Comparison of ENCODE assay signal across 9 cellular contexts in genomic region chr2:144508162-144508765, GRCh38. TPM values are rescaled to one million over a fixed set of nuclear protein-coding genes. Genes with fewer than 3 reads are reported as not detected.
A peak's percentile ranks its signal among the peaks of the same experiment; 100 is the strongest.
DNase-seq lines count a peak whose midpoint lies in the region; ATAC-seq and TF ChIP-seq lines count a peak whose summit lies in the region.
"Had no signal": no experiment of that assay in that cellular context is flagged by ENCODE, and none has a peak within 500 bp of the region (broad histone marks: within the 10 kb centered on the region; RNA-seq: fewer than 3 reads in every experiment).

No MANE protein-coding gene starts in this region.

- no peaks in the 10 kb centered on the region for H3F3A ChIP-seq in PC-9 (ENCODE audit: insufficient read depth, low read depth)

- WGBS in mammary epithelial cell (ENCODE audit: low coverage, missing lambda C conversion rate): 85% methylated on average over 15 of the region's 15 CpGs

- H3K4me3 Mint-ChIP-seq in central memory CD8-positive, alpha-beta T cell: no peak overlapping the region
- H3K4me3 Mint-ChIP-seq: CD4-positive, CD25-positive, alpha-beta regulatory T cell had no signal

- H3K36me3 ChIP-seq in breast epithelium: no peaks in the 10 kb centered on the region
- H3K36me3 ChIP-seq in mammary epithelial cell (ENCODE audit: insufficient read depth, low read length): no peaks in the 10 kb centered on the region
- no peaks in the 10 kb centered on the region for H3K36me3 ChIP-seq in muscle layer of colon (ENCODE audit: insufficient read depth, low read length)
- no peaks in the 10 kb centered on the region for H3K36me3 ChIP-seq in uterus
- H3K36me3 ChIP-seq in PC-9 (ENCODE audit: low read depth): no peaks in the 10 kb centered on the region

- DNase-seq in breast epithelium (ENCODE audit: low spot score in 2 of 2) (no peak), mammary epithelial cell (no peak), uterus (no peak), GM10248 (ENCODE audit: extremely low spot score) (no peak), PC-9 (no peak)
- peak in 1 of 2 donors; percentile 71 for DNase-seq in central memory CD8-positive, alpha-beta T cell (ENCODE audit: low spot score in 2 of 2)
- DNase-seq: CD4-positive, CD25-positive, alpha-beta regulatory T cell had no signal

- peak overlapping the region in 2 of 3 donors; percentile 5 to 48 for H3K4me3 ChIP-seq in breast epithelium
- no peak overlapping the region for H3K4me3 ChIP-seq in mammary epithelial cell (replicated peaks in 1 of 3; ENCODE audit: insufficient read depth in 1 of 3, low read depth in 2 of 3, low read length in 3 of 3)
- H3K4me3 ChIP-seq in muscle layer of colon (ENCODE audit: low read depth in 1 of 2, low read length in 2 of 2): no peak overlapping the region
- no peak overlapping the region for H3K4me3 ChIP-seq in uterus
- no peak overlapping the region for H3K4me3 ChIP-seq in PC-9

- peaks cover 79% of the 10 kb centered on the region for H3K36me3 Mint-ChIP-seq in central memory CD8-positive, alpha-beta T cell (ENCODE audit: insufficient read depth)
- H3K36me3 Mint-ChIP-seq: CD4-positive, CD25-positive, alpha-beta regulatory T cell had no signal

- H3K9ac ChIP-seq in mammary epithelial cell (ENCODE audit: insufficient read depth, low read length): no peak overlapping the region
- no peak overlapping the region for H3K9ac ChIP-seq in muscle layer of colon (ENCODE audit: low read length)

- TF ChIP-seq CTCF in breast epithelium (IDR thresholded peaks at IDR 0.05) (no peak), mammary epithelial cell (conservative IDR thresholded peaks at IDR 0.05 in 1 of 2, IDR thresholded peaks at IDR 0.05 in 1 of 2; ENCODE audit: extremely low read depth in 1 of 2, insufficient read depth in 1 of 2, low read depth in 1 of 2, low read length in 2 of 2) (no peak), uterus (IDR thresholded peaks at IDR 0.05) (no peak), GM10248 (IDR thresholded peaks at IDR 0.05; ENCODE audit: control extremely low read depth, extremely low read depth, low read depth, missing control alignments) (no peak), PC-9 (conservative IDR thresholded peaks at IDR 0.05) (no peak)

- intact Hi-C loops in breast epithelium (cut with DNase I; ENCODE audit: low total_unique reads): no loop called here
- intact Hi-C loops in mammary epithelial cell (cut with micrococcal nuclease): no loop called here
- intact Hi-C loops in uterus (cut with DNase I; ENCODE audit: low total_unique reads): no loop called here
- intact Hi-C loops in PC-9 (cut with micrococcal nuclease; ENCODE audit: unreplicated experiment): no loop called here

- in situ Hi-C loops in mammary epithelial cell (cut with MboI; ENCODE audit: low sequenced_read_pairs in 2 of 2): no loop called here

- no peak for TF ChIP-seq POLR2A in breast epithelium (IDR thresholded peaks at IDR 0.05)
- TF ChIP-seq POLR2A in uterus (IDR thresholded peaks at IDR 0.05): no peak

- ATAC-seq in central memory CD8-positive, alpha-beta T cell (replicated peaks; ENCODE audit: extremely low read depth, poor library complexity, severe bottlenecking): peak; percentile 63
- no peak for ATAC-seq in GM19023 (IDR thresholded peaks at IDR 0.05; ENCODE audit: unreplicated experiment)

- H4K20me1 ChIP-seq in mammary epithelial cell (ENCODE audit: insufficient read depth, low read length) (no peaks in the 10 kb centered on the region), PC-9 (ENCODE audit: insufficient read depth) (no peaks in the 10 kb centered on the region)

- H2AFZ ChIP-seq in mammary epithelial cell (ENCODE audit: low read depth, low read length) (no peak overlapping the region), PC-9 (no peak overlapping the region)

- no peaks in the 10 kb centered on the region for H3K79me2 ChIP-seq in mammary epithelial cell (ENCODE audit: insufficient read depth, low read length)
- no peaks in the 10 kb centered on the region for H3K79me2 ChIP-seq in PC-9 (ENCODE audit: low read depth)

- H3K4me1 ChIP-seq in breast epithelium: no peaks in the 10 kb centered on the region
- H3K4me1 ChIP-seq in mammary epithelial cell (ENCODE audit: insufficient read depth, low read length): no peaks in the 10 kb centered on the region
- H3K4me1 ChIP-seq in muscle layer of colon (ENCODE audit: insufficient read depth, low read length): peaks cover 4% of the 10 kb centered on the region
- peaks cover 0 to 7% of the 10 kb centered on the region in 2 donors for H3K4me1 ChIP-seq in uterus
- no peaks in the 10 kb centered on the region for H3K4me1 ChIP-seq in PC-9 (replicated peaks; ENCODE audit: insufficient read depth)

- no peaks in the 10 kb centered on the region for H3K9me2 ChIP-seq in PC-9 (ENCODE audit: insufficient read depth)

- no peak overlapping the region for H3K27ac Mint-ChIP-seq in central memory CD8-positive, alpha-beta T cell (ENCODE audit: low read depth)
- H3K27ac Mint-ChIP-seq: CD4-positive, CD25-positive, alpha-beta regulatory T cell had no signal

- peaks cover 90% of the 10 kb centered on the region for H3K4me1 Mint-ChIP-seq in central memory CD8-positive, alpha-beta T cell

- peaks cover 6% of the 10 kb centered on the region for H3K9me3 Mint-ChIP-seq in central memory CD8-positive, alpha-beta T cell
- H3K9me3 Mint-ChIP-seq: CD4-positive, CD25-positive, alpha-beta regulatory T cell had no signal

- H3K4me2 ChIP-seq in mammary epithelial cell (ENCODE audit: insufficient read depth, low read depth, low read length) (no peak overlapping the region), PC-9 (no peak overlapping the region)

- H3K27me3 Mint-ChIP-seq in central memory CD8-positive, alpha-beta T cell: peaks cover 10% of the 10 kb centered on the region

- H3K27ac ChIP-seq in breast epithelium: peak overlapping the region; percentile 67 to 83
- no peak overlapping the region for H3K27ac ChIP-seq in mammary epithelial cell (ENCODE audit: insufficient read depth, low read depth, low read length)
- peak overlapping the region; percentile 46 for H3K27ac ChIP-seq in muscle layer of colon (ENCODE audit: low read depth, low read length)
- H3K27ac ChIP-seq in uterus: peak overlapping the region; percentile 95 to 97
- no peak overlapping the region for H3K27ac ChIP-seq in PC-9

- dilution Hi-C loops in mammary epithelial cell (cut with HindIII; ENCODE audit: low sequenced_read_pairs): no loop called here

- H3K27me3 ChIP-seq in breast epithelium: peaks cover 0 to 21% of the 10 kb centered on the region in 2 donors
- H3K27me3 ChIP-seq in mammary epithelial cell (ENCODE audit: insufficient read depth, low read length): peaks cover 12% of the 10 kb centered on the region
- H3K27me3 ChIP-seq in muscle layer of colon (ENCODE audit: control insufficient read depth in 1 of 2, insufficient read depth in 2 of 2, low read length in 2 of 2): no peaks in the 10 kb centered on the region
- no peaks in the 10 kb centered on the region for H3K27me3 ChIP-seq in uterus
- H3K27me3 ChIP-seq in PC-9 (ENCODE audit: insufficient read depth, low read depth): no peaks in the 10 kb centered on the region

- CTCF ChIA-PET in mammary epithelial cell (lab: Charles Lee; ENCODE audit: low non-redundant PET): no interaction called here
- CTCF ChIA-PET in GM10248 (lab: Yijun Ruan, JAX): interaction anchor here (1.0 to 2.0 kb wide), 2 partner anchors 16 to 18 kb away, joined by 3 to 4 read pairs; no protein-coding TSS in a partner anchor
- CTCF ChIA-PET in PC-9 (lab: Charles Lee): no interaction called here

- no TSS peak for BruUV-seq in mammary epithelial cell (replicated peaks; lab: Mats Ljungman, UMichigan)
- no TSS peak for BruUV-seq in PC-9 (replicated peaks; lab: Mats Ljungman, UMichigan)

- POLR2A ChIA-PET in GM10248 (lab: Yijun Ruan, JAX) (no interaction called here), PC-9 (lab: Charles Lee; ENCODE audit: unreplicated experiment) (no interaction called here)

- H3K9me3 ChIP-seq in breast epithelium (no peaks in the 10 kb centered on the region), mammary epithelial cell (replicated peaks; ENCODE audit: insufficient read depth, low read length) (no peaks in the 10 kb centered on the region), muscle layer of colon (ENCODE audit: low read length) (no peaks in the 10 kb centered on the region), uterus (no peaks in the 10 kb centered on the region), PC-9 (ENCODE audit: insufficient read depth, low read depth) (no peaks in the 10 kb centered on the region)

RNA-seq across cellular contexts. Expression of gene ZEB2, which starts 11.7 kb away (rescaled TPM):
- total RNA-seq in breast epithelium (100 to 1,000 TPM in 1 of 3 donors, 10 to 100 TPM in 2; 53.7 to 225 (median 83.2) TPM), mammary epithelial cell (under 1 TPM; 0.45 to 0.50 TPM), uterus (100 to 1,000 TPM in 3 of 4 donors, 10 to 100 TPM in 1; 35.9 to 177 (median 120) TPM), PC-9 (2021) (0.09 and 0.95 TPM in 2 replicates)
- 0.26 TPM for polyA plus RNA-seq in mammary epithelial cell
- not detected for polyA minus RNA-seq in mammary epithelial cell

Comparison
In these comparisons a context has a peak if more than half of its experiments do, and no peak if none do; other contexts are left out.
1. H3K27ac ChIP-seq: peak in breast epithelium (2 of 2), muscle layer of colon (single experiment) and uterus (2 of 2); none in mammary epithelial cell (single experiment) and PC-9 (single experiment).
2. H3K4me3 ChIP-seq: peak in breast epithelium (2 of 3); none in mammary epithelial cell (0 of 3), muscle layer of colon (0 of 2), uterus (0 of 2) and PC-9 (single experiment).
3. RNA of gene ZEB2, which starts 11.7 kb away (total RNA-seq): 35.9 to 177 TPM in uterus and 53.7 to 225 TPM in breast epithelium; 0.45 to 0.50 TPM in mammary epithelial cell and 0.09 to 0.95 TPM in PC-9; every median in the first group is over 10 times any median in the second.